14 cellular contexts compared by ENCODE assay signal in the genomic region with DNA sequence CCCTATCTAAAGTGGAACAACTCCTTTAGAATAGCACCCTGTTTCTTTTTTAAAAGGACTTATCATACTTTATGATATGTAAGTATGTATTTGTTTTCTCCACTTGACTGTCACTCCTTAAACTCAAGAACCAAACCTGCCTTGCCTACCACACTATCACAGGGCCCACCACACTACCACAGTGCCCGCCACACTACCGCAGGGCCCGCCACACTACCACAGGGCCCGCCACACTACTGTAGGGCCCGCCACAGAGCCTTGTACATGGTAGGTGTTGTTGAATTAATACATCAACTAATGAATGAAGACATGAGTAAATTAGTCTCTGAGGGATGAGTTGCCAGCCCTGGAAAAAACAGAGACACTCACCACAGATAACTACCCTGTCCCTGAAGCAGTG. TPM values are rescaled to one million over a fixed set of nuclear protein-coding genes. Genes with fewer than 3 reads are reported as not detected.
DNase-seq lines count a peak whose midpoint lies in the region; ATAC-seq and TF ChIP-seq lines count a peak whose summit lies in the region.
"Had no signal": no experiment of that assay in that cellular context is flagged by ENCODE, and none has a peak within 500 bp of the region (broad histone marks: within the 10 kb centered on the region; RNA-seq: fewer than 3 reads in every experiment).

No MANE protein-coding gene starts in this region.

- TF ChIP-seq POLR2A in GM18505 (IDR thresholded peaks at IDR 0.05; ENCODE audit: borderline replicate concordance, extremely low read depth, insufficient read depth, insufficient read length): no peak

- H2AK5ac ChIP-seq in H9 (ENCODE audit: insufficient read length, low read length): no peak overlapping the region

- no peak for DNase-seq in activated naive CD8-positive, alpha-beta T cell treated with anti-CD3 and anti-CD28 coated beads for 36 hours
- no peak for DNase-seq in activated naive CD8-positive, alpha-beta T cell treated with anti-CD3 and anti-CD28 coated beads, Interleukin-2, amount 50 U/mL, for 24 hours
- DNase-seq in memory B cell (ENCODE audit: low spot score in 2 of 2) (no peak), H9 (no peak)
- DNase-seq in activated T-helper 2 cell treated with anti-CD3 and anti-CD28 coated beads, Interferon-gamma antibody, Interleukin-2, Interleukin-4, amounts not matched to agents 10 μg/mL and 5 μg/mL and 100 μg/mL, durations not matched to agents 14 hours and 24 hours and 36 hours (ENCODE audit: low spot score): no peak
- DNase-seq: Caco-2; CD4-positive, alpha-beta T cell; GM23248; HCEC 1CT had no signal

- H3K23me2 ChIP-seq in H9 (ENCODE audit: insufficient read length, low read depth, low read length, poor library complexity, severe bottlenecking): no peaks in the 10 kb centered on the region

- H3K36me3 Mint-ChIP-seq in activated naive CD8-positive, alpha-beta T cell treated with anti-CD3 and anti-CD28 coated beads for 36 hours: peaks cover 35% of the 10 kb centered on the region
- H3K36me3 Mint-ChIP-seq in activated naive CD8-positive, alpha-beta T cell treated with anti-CD3 and anti-CD28 coated beads, Interleukin-2, amount 50 U/mL, for 24 hours (ENCODE audit: low read depth): peaks cover 60% of the 10 kb centered on the region
- H3K36me3 Mint-ChIP-seq in memory B cell: peaks cover 49% of the 10 kb centered on the region
- peaks cover 34 to 79% (median 62%) of the 10 kb centered on the region in 3 experiments; a peak in 6 of 7 replicates for H3K36me3 Mint-ChIP-seq in H9 (ENCODE audit: insufficient read depth in 1 of 3, low read depth in 3 of 3)
- peaks cover 82% of the 10 kb centered on the region for H3K36me3 Mint-ChIP-seq in activated T-helper 2 cell treated with anti-CD3 and anti-CD28 coated beads, Interferon-gamma antibody, Interleukin-2, Interleukin-4, amounts not matched to agents 10 μg/mL and 5 μg/mL and 100 μg/mL, durations not matched to agents 14 hours and 24 hours and 36 hours (ENCODE audit: low read depth)

- no CpG with 5 or more reads among the region's 5 CpGs for WGBS in H9 (ENCODE audit: extremely low coverage, insufficient read length, low lambda C conversion rate)

- H3K14ac ChIP-seq in H9 (ENCODE audit: insufficient read depth, low read length): no peak overlapping the region

- H2BK20ac ChIP-seq in H9 (ENCODE audit: low read depth, low read length, poor library complexity, severe bottlenecking): no peak overlapping the region

- no peak overlapping the region for H4K8ac ChIP-seq in H9 (replicated peaks; ENCODE audit: insufficient read length, low read depth, low read length)

- H4K20me1 ChIP-seq in H9 (ENCODE audit: control insufficient read depth, insufficient read depth, insufficient read length): no peaks in the 10 kb centered on the region

- H3K79me2 ChIP-seq in H9 (ENCODE audit: insufficient read depth, low read length): no peaks in the 10 kb centered on the region

- no peak overlapping the region for H3K4me2 ChIP-seq in H9 (ENCODE audit: insufficient read depth, insufficient read length, low read length)
- H3K4me2 ChIP-seq: BLaER1 treated with 17β-estradiol and CSF1 and Interleukin-3, amounts not matched to agents 10 nM and 100 nM had no signal

- H3K9me3 Mint-ChIP-seq in activated naive CD8-positive, alpha-beta T cell treated with anti-CD3 and anti-CD28 coated beads for 36 hours: peaks cover 8% of the 10 kb centered on the region
- H3K9me3 Mint-ChIP-seq in activated naive CD8-positive, alpha-beta T cell treated with anti-CD3 and anti-CD28 coated beads, Interleukin-2, amount 50 U/mL, for 24 hours: peaks cover 9% of the 10 kb centered on the region
- H3K9me3 Mint-ChIP-seq in memory B cell: peaks cover 3% of the 10 kb centered on the region
- H3K9me3 Mint-ChIP-seq in H9: no peaks in the 10 kb centered on the region; a peak in 1 of 5 replicates
- H3K9me3 Mint-ChIP-seq in activated T-helper 2 cell treated with anti-CD3 and anti-CD28 coated beads, Interferon-gamma antibody, Interleukin-2, Interleukin-4, amounts not matched to agents 10 μg/mL and 5 μg/mL and 100 μg/mL, durations not matched to agents 14 hours and 24 hours and 36 hours: peaks cover 8% of the 10 kb centered on the region
- H3K9me3 Mint-ChIP-seq: CD4-positive, alpha-beta T cell had no signal

- H3K27ac ChIP-seq in cingulate gyrus (ENCODE audit: low read depth, low read length): peak overlapping the region; percentile 13
- H3K27ac ChIP-seq in temporal lobe (ENCODE audit: low read depth, low read length): peak overlapping the region; percentile 17
- no peak overlapping the region for H3K27ac ChIP-seq in H9 (ENCODE audit: insufficient read length, low read depth, low read length)
- H3K27ac ChIP-seq: BLaER1 treated with 17β-estradiol and CSF1 and Interleukin-3, amounts not matched to agents 10 nM and 100 nM; GM23248 had no signal

- no peaks in the 10 kb centered on the region for H3K4me1 Mint-ChIP-seq in activated naive CD8-positive, alpha-beta T cell treated with anti-CD3 and anti-CD28 coated beads for 36 hours
- no peaks in the 10 kb centered on the region for H3K4me1 Mint-ChIP-seq in activated naive CD8-positive, alpha-beta T cell treated with anti-CD3 and anti-CD28 coated beads, Interleukin-2, amount 50 U/mL, for 24 hours
- peaks cover 2% of the 10 kb centered on the region for H3K4me1 Mint-ChIP-seq in memory B cell
- H3K4me1 Mint-ChIP-seq in H9: no peaks in the 10 kb centered on the region
- H3K4me1 Mint-ChIP-seq in activated T-helper 2 cell treated with anti-CD3 and anti-CD28 coated beads, Interferon-gamma antibody, Interleukin-2, Interleukin-4, amounts not matched to agents 10 μg/mL and 5 μg/mL and 100 μg/mL, durations not matched to agents 14 hours and 24 hours and 36 hours (ENCODE audit: low read depth): no peaks in the 10 kb centered on the region
- H3K4me1 Mint-ChIP-seq: B cell had no signal

- H3K56ac ChIP-seq in H9 (ENCODE audit: insufficient read length, low read depth, low read length): no peak overlapping the region

- H3K9me3 ChIP-seq in H9 (ENCODE audit: control insufficient read depth, low read depth, low read length): no peaks in the 10 kb centered on the region
- H3K9me3 ChIP-seq: Caco-2 had no signal

- no peaks in the 10 kb centered on the region for H3K79me1 ChIP-seq in H9 (ENCODE audit: insufficient read depth, low read depth, low read length, poor library complexity, severe bottlenecking)

- no peaks in the 10 kb centered on the region for H3K27me3 ChIP-seq in H9 (ENCODE audit: insufficient read depth, low read length)
- H3K27me3 ChIP-seq: BLaER1 treated with 17β-estradiol and CSF1 and Interleukin-3, amounts not matched to agents 10 nM and 100 nM had no signal

- no peak overlapping the region for H2BK15ac ChIP-seq in H9 (ENCODE audit: low read depth, low read length)

- no peak overlapping the region for H3K4ac ChIP-seq in H9 (ENCODE audit: low read depth, low read length)

- H2AFZ ChIP-seq in H9 (ENCODE audit: low read length): no peak overlapping the region
- H2AFZ ChIP-seq: GM23248 had no signal

- no peak overlapping the region for H2BK5ac ChIP-seq in H9 (ENCODE audit: insufficient read length, low read length)

- H3K4me3 Mint-ChIP-seq in activated naive CD8-positive, alpha-beta T cell treated with anti-CD3 and anti-CD28 coated beads for 36 hours: no peak overlapping the region
- H3K4me3 Mint-ChIP-seq in activated naive CD8-positive, alpha-beta T cell treated with anti-CD3 and anti-CD28 coated beads, Interleukin-2, amount 50 U/mL, for 24 hours: no peak overlapping the region
- H3K4me3 Mint-ChIP-seq in memory B cell: no peak overlapping the region
- H3K4me3 Mint-ChIP-seq in H9: no peak overlapping the region; a peak in 1 of 5 replicates
- H3K4me3 Mint-ChIP-seq in activated T-helper 2 cell treated with anti-CD3 and anti-CD28 coated beads, Interferon-gamma antibody, Interleukin-2, Interleukin-4, amounts not matched to agents 10 μg/mL and 5 μg/mL and 100 μg/mL, durations not matched to agents 14 hours and 24 hours and 36 hours (ENCODE audit: low read depth): no peak overlapping the region
- H3K4me3 Mint-ChIP-seq: B cell; CD4-positive, alpha-beta T cell had no signal

- H3K23ac ChIP-seq in H9 (ENCODE audit: insufficient read length, low read depth, low read length): no peak overlapping the region

- ATAC-seq in activated naive CD8-positive, alpha-beta T cell treated with anti-CD3 and anti-CD28 coated beads, Interleukin-2, amount 50 U/mL, for 24 hours: no peak
- ATAC-seq in memory B cell (ENCODE audit: low read depth) (no peak), GM18505 (IDR thresholded peaks at IDR 0.05; ENCODE audit: unreplicated experiment) (no peak)

- TF ChIP-seq CTCF in H9 (conservative IDR thresholded peaks at IDR 0.05): no peak

- no peaks in the 10 kb centered on the region for H3K27me3 Mint-ChIP-seq in activated naive CD8-positive, alpha-beta T cell treated with anti-CD3 and anti-CD28 coated beads for 36 hours
- H3K27me3 Mint-ChIP-seq in activated naive CD8-positive, alpha-beta T cell treated with anti-CD3 and anti-CD28 coated beads, Interleukin-2, amount 50 U/mL, for 24 hours: no peaks in the 10 kb centered on the region
- no peaks in the 10 kb centered on the region for H3K27me3 Mint-ChIP-seq in memory B cell
- H3K27me3 Mint-ChIP-seq in H9 (ENCODE audit: low read depth): no peaks in the 10 kb centered on the region
- no peaks in the 10 kb centered on the region for H3K27me3 Mint-ChIP-seq in activated T-helper 2 cell treated with anti-CD3 and anti-CD28 coated beads, Interferon-gamma antibody, Interleukin-2, Interleukin-4, amounts not matched to agents 10 μg/mL and 5 μg/mL and 100 μg/mL, durations not matched to agents 14 hours and 24 hours and 36 hours (ENCODE audit: low read depth)
- H3K27me3 Mint-ChIP-seq: B cell; CD4-positive, alpha-beta T cell had no signal

- H4K91ac ChIP-seq in H9 (ENCODE audit: insufficient read length, low read depth, low read length): no peak overlapping the region

- intact Hi-C loops in activated T-helper 2 cell treated with anti-CD3 and anti-CD28 coated beads, Interferon-gamma antibody, Interleukin-2, Interleukin-4, amounts not matched to agents 10 μg/mL and 5 μg/mL and 100 μg/mL, durations not matched to agents 14 hours and 24 hours and 36 hours (cut with micrococcal nuclease): no loop called here

- no peaks in the 10 kb centered on the region for H3K4me1 ChIP-seq in H9 (ENCODE audit: insufficient read depth, low read length)
- H3K4me1 ChIP-seq: Caco-2 had no signal

- no peak overlapping the region for H2BK12ac ChIP-seq in H9 (ENCODE audit: insufficient read length, low read depth, low read length)

- no peak overlapping the region for H3K9ac ChIP-seq in H9 (ENCODE audit: extremely low read depth, insufficient read length, low read length)
- H3K9ac ChIP-seq: BLaER1 treated with 17β-estradiol and CSF1 and Interleukin-3, amounts not matched to agents 10 nM and 100 nM; GM23248 had no signal

- H3T11ph ChIP-seq in H9 (ENCODE audit: low read length): no peak overlapping the region

- no peak overlapping the region for H3K18ac ChIP-seq in H9 (ENCODE audit: insufficient read length, low read depth, low read length)

- H2BK120ac ChIP-seq in H9 (ENCODE audit: low read depth, low read length, poor library complexity, severe bottlenecking): no peak overlapping the region

- no peak overlapping the region for H4K5ac ChIP-seq in H9 (ENCODE audit: insufficient read length, low read depth, low read length)

- peak overlapping the region; percentile 8 for H3K27ac Mint-ChIP-seq in activated naive CD8-positive, alpha-beta T cell treated with anti-CD3 and anti-CD28 coated beads for 36 hours
- no peak overlapping the region for H3K27ac Mint-ChIP-seq in activated naive CD8-positive, alpha-beta T cell treated with anti-CD3 and anti-CD28 coated beads, Interleukin-2, amount 50 U/mL, for 24 hours
- H3K27ac Mint-ChIP-seq in memory B cell: peak overlapping the region; percentile 25
- no peak overlapping the region for H3K27ac Mint-ChIP-seq in H9
- no peak overlapping the region for H3K27ac Mint-ChIP-seq in activated T-helper 2 cell treated with anti-CD3 and anti-CD28 coated beads, Interferon-gamma antibody, Interleukin-2, Interleukin-4, amounts not matched to agents 10 μg/mL and 5 μg/mL and 100 μg/mL, durations not matched to agents 14 hours and 24 hours and 36 hours
- H3K27ac Mint-ChIP-seq: B cell; CD4-positive, alpha-beta T cell had no signal

RNA-seq across cellular contexts. Expression of a gene that starts 18.0 kb away (rescaled TPM):
- 1 to 10 TPM; 3.2 to 3.4 TPM for total RNA-seq in activated naive CD8-positive, alpha-beta T cell treated with anti-CD3 and anti-CD28 coated beads for 36 hours
- total RNA-seq in temporal lobe (3.7 TPM), H9 (2021) (1.0 and 1.3 TPM in 2 replicates)
- 4.7 and 5.0 TPM in 2 replicates for total RNA-seq in activated T-helper 2 cell treated with anti-CD3 and anti-CD28 coated beads, Interferon-gamma antibody, Interleukin-2, Interleukin-4, amounts not matched to agents 10 μg/mL and 5 μg/mL and 100 μg/mL, durations not matched to agents 14 hours and 24 hours and 36 hours

RNA-seq across cellular contexts. Expression of a gene that starts 52.3 kb away (rescaled TPM):
- total RNA-seq in activated naive CD8-positive, alpha-beta T cell treated with anti-CD3 and anti-CD28 coated beads for 36 hours: 10 to 100 TPM; 28.4 to 28.5 TPM
- 8.1 TPM for total RNA-seq in temporal lobe
- total RNA-seq in H9 (2021): 18.5 and 19.3 TPM in 2 replicates
- 39.6 and 40.4 TPM in 2 replicates for total RNA-seq in activated T-helper 2 cell treated with anti-CD3 and anti-CD28 coated beads, Interferon-gamma antibody, Interleukin-2, Interleukin-4, amounts not matched to agents 10 μg/mL and 5 μg/mL and 100 μg/mL, durations not matched to agents 14 hours and 24 hours and 36 hours

RNA-seq across cellular contexts. Expression of a gene that starts 52.5 kb away (rescaled TPM):
- total RNA-seq in activated naive CD8-positive, alpha-beta T cell treated with anti-CD3 and anti-CD28 coated beads for 36 hours: 10 to 100 TPM; 16.7 to 16.8 TPM
- 7.9 TPM for total RNA-seq in temporal lobe
- total RNA-seq in H9 (2021): 34.4 and 34.8 TPM in 2 replicates
- total RNA-seq in activated T-helper 2 cell treated with anti-CD3 and anti-CD28 coated beads, Interferon-gamma antibody, Interleukin-2, Interleukin-4, amounts not matched to agents 10 μg/mL and 5 μg/mL and 100 μg/mL, durations not matched to agents 14 hours and 24 hours and 36 hours: 18.0 and 20.0 TPM in 2 replicates

Comparison
In these comparisons a context has a peak if more than half of its experiments do, and no peak if none do; other contexts are left out.
1. H3K27ac Mint-ChIP-seq: peak in activated naive CD8-positive, alpha-beta T cell treated with anti-CD3 and anti-CD28 coated beads for 36 hours (single experiment) and memory B cell (single experiment); none in activated naive CD8-positive, alpha-beta T cell treated with anti-CD3 and anti-CD28 coated beads, Interleukin-2, amount 50 U/mL, for 24 hours (single experiment), H9 (0 of 3) and activated T-helper 2 cell treated with anti-CD3 and anti-CD28 coated beads, Interferon-gamma antibody, Interleukin-2, Interleukin-4, amounts not matched to agents 10 μg/mL and 5 μg/mL and 100 μg/mL, durations not matched to agents 14 hours and 24 hours and 36 hours (single experiment).